1 cellular context compared by ENCODE assay signal in the genomic region with DNA sequence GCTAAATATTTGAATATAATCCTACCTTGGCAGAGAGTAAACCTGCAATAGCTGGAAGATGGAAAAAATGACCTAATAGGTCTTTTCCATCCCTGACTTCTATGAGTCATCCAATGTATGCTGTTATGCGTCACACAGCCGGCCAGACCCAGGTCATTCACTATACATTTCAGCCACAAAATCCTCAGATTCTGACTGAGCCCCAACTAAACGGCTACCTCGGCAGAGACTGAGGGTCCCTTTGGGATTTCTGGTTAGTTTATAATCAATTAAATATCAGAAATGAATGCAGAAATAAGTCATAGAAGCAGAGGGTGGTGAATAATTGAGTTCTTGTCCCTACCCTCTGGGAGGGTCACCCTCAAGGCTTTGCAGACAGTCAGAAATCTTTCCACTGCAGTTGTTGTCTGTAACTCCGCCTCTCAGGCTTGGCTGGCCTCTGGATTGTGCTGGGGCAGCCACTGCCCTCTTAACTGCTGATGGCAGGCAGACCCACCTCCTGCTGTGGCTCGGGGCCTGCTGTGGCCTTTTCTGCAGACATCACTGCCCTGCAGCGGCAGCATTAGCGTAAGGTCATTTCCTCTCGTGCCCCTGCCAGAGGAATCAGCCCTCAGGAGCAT.
TF ChIP-seq lines count a peak whose summit lies in the region.

No MANE protein-coding gene starts in this region.

TF ChIP-seq in H1, 55 proteins besides CTCF, POLR2A, EP300 and RAD21 (continued from another document):
- TF ChIP-seq TEAD4 (IDR thresholded peaks at IDR 0.05; ENCODE audit: low read depth, low read length) (0 out of 2 replicates have a peak, but pooled peaks have one; percentile 35), TAF1 (IDR thresholded peaks at IDR 0.05; ENCODE audit: low read depth, low read length) (no peak), JUN (IDR thresholded peaks at IDR 0.05; ENCODE audit: low read depth, low read length) (no peak), TBP (IDR thresholded peaks at IDR 0.05; ENCODE audit: low read depth, low read length) (peak; percentile 75), PHF8 (conservative IDR thresholded peaks at IDR 0.05; ENCODE audit: low read depth, low read length) (no peak), MAFK (IDR thresholded peaks at IDR 0.05; ENCODE audit: low read depth, low read length) (no peak), CTBP2 (IDR thresholded peaks at IDR 0.05; ENCODE audit: borderline replicate concordance, insufficient read depth, insufficient read length, low read length) (peak; percentile 72), CBX8 (IDR thresholded peaks at IDR 0.05; ENCODE audit: borderline replicate concordance, low read depth, low read length) (no peak)
